In genomic region chr10:130924138-130924819, GRCh38 we compare ENCODE assay signal across 16 cellular contexts.
DNase-seq lines count a peak whose midpoint lies in the region; ATAC-seq and TF ChIP-seq lines count a peak whose summit lies in the region.
"Had no signal": no experiment of that assay in that cellular context is flagged by ENCODE, and none has a peak within 500 bp of the region (broad histone marks: within the 10 kb centered on the region; RNA-seq: fewer than 3 reads in every experiment).

No MANE protein-coding gene starts in this region.

- no peaks in the 10 kb centered on the region for H3K27me3 Mint-ChIP-seq in activated naive CD4-positive, alpha-beta T cell treated with anti-CD3 and anti-CD28 coated beads for 36 hours (ENCODE audit: low read depth)
- peaks cover 3% of the 10 kb centered on the region for H3K27me3 Mint-ChIP-seq in type B pancreatic cell
- H3K27me3 Mint-ChIP-seq: activated naive CD8-positive, alpha-beta T cell treated with anti-CD3 and anti-CD28 coated beads for 36 hours had no signal

- H3K4me3 Mint-ChIP-seq in activated naive CD4-positive, alpha-beta T cell treated with anti-CD3 and anti-CD28 coated beads for 36 hours: no peak overlapping the region
- no peak overlapping the region for H3K4me3 Mint-ChIP-seq in type B pancreatic cell
- H3K4me3 Mint-ChIP-seq: activated naive CD8-positive, alpha-beta T cell treated with anti-CD3 and anti-CD28 coated beads for 36 hours; naive thymus-derived CD8-positive, alpha-beta T cell had no signal

- TF ChIP-seq CTCF in type B pancreatic cell (conservative IDR thresholded peaks at IDR 0.05): no peak

- no peaks in the 10 kb centered on the region for H3K9me3 Mint-ChIP-seq in activated naive CD4-positive, alpha-beta T cell treated with anti-CD3 and anti-CD28 coated beads for 36 hours
- no peaks in the 10 kb centered on the region for H3K9me3 Mint-ChIP-seq in type B pancreatic cell
- H3K9me3 Mint-ChIP-seq: activated naive CD8-positive, alpha-beta T cell treated with anti-CD3 and anti-CD28 coated beads for 36 hours; naive thymus-derived CD8-positive, alpha-beta T cell had no signal

- CTCF ChIA-PET in activated naive CD4-positive, alpha-beta T cell treated with anti-CD3 and anti-CD28 coated beads for 36 hours (lab: Charles Lee): interaction anchor here (0.8 kb wide), 1 partner anchor 10 kb away, joined by 3 read pairs; no protein-coding TSS in a partner anchor

- H3K4me1 Mint-ChIP-seq in activated naive CD4-positive, alpha-beta T cell treated with anti-CD3 and anti-CD28 coated beads for 36 hours (ENCODE audit: low read depth): no peaks in the 10 kb centered on the region
- peaks cover under 1% of the 10 kb centered on the region for H3K4me1 Mint-ChIP-seq in type B pancreatic cell (ENCODE audit: unreplicated experiment)
- H3K4me1 Mint-ChIP-seq: activated naive CD8-positive, alpha-beta T cell treated with anti-CD3 and anti-CD28 coated beads for 36 hours; naive thymus-derived CD8-positive, alpha-beta T cell had no signal

- ATAC-seq in HG03280 (IDR thresholded peaks at IDR 0.05; ENCODE audit: unreplicated experiment): no peak
- ATAC-seq: naive thymus-derived CD8-positive, alpha-beta T cell had no signal

- peak; percentile 10 for DNase-seq in activated naive CD4-positive, alpha-beta T cell treated with anti-CD3 and anti-CD28 coated beads for 36 hours
- no peak for DNase-seq in activated naive CD4-positive, alpha-beta T cell (lab: John Stamatoyannopoulos, UW)
- peak; percentile 75 for DNase-seq in iPS-NIHi7 (ENCODE audit: extremely low spot score)
- peak; percentile 68 for DNase-seq in type B pancreatic cell (ENCODE audit: extremely low spot score, unreplicated experiment)
- no peak for DNase-seq in NCI-H2029 treated with DMSO at 0.1 percent for 48 hours (lab: John Stamatoyannopoulos, UW)
- no peak for DNase-seq in activated gamma-delta T cell treated with Interleukin-2 at 50 U/mL for 16 hours
- DNase-seq: activated CD8-positive, alpha-beta memory T cell treated with anti-CD3 and anti-CD28 coated beads, Interleukin-2, amount 50 U/mL, for 48 hours; activated naive CD8-positive, alpha-beta T cell treated with anti-CD3 and anti-CD28 coated beads for 36 hours; COR-L47; effector memory CD4-positive, alpha-beta T cell; naive thymus-derived CD8-positive, alpha-beta T cell; NCI-H1048; right lobe of liver; transverse colon had no signal

- intact Hi-C loops in activated naive CD4-positive, alpha-beta T cell treated with anti-CD3 and anti-CD28 coated beads for 36 hours (cut with micrococcal nuclease): no loop called here

- H3K36me3 Mint-ChIP-seq in activated naive CD4-positive, alpha-beta T cell treated with anti-CD3 and anti-CD28 coated beads for 36 hours (ENCODE audit: low read depth): no peaks in the 10 kb centered on the region
- no peaks in the 10 kb centered on the region for H3K36me3 Mint-ChIP-seq in type B pancreatic cell
- H3K36me3 Mint-ChIP-seq: activated naive CD8-positive, alpha-beta T cell treated with anti-CD3 and anti-CD28 coated beads for 36 hours; naive thymus-derived CD8-positive, alpha-beta T cell had no signal

- H3K27ac Mint-ChIP-seq in activated naive CD4-positive, alpha-beta T cell treated with anti-CD3 and anti-CD28 coated beads for 36 hours: no peak overlapping the region
- no peak overlapping the region for H3K27ac Mint-ChIP-seq in type B pancreatic cell
- H3K27ac Mint-ChIP-seq: activated naive CD8-positive, alpha-beta T cell treated with anti-CD3 and anti-CD28 coated beads for 36 hours; naive thymus-derived CD8-positive, alpha-beta T cell had no signal

TF ChIP-seq in PFSK-1, 5 proteins besides CTCF, POLR2A, EP300 and RAD21:
- no peak for TF ChIP-seq FOXP2 (optimal IDR thresholded peaks at IDR 0.05; ENCODE audit: borderline replicate concordance, extremely low read depth, extremely low read length, insufficient read depth)
- no peak for TF ChIP-seq TAF1 (IDR thresholded peaks at IDR 0.05; ENCODE audit: borderline replicate concordance, insufficient read depth, low read length)
- TF ChIP-seq REST (IDR thresholded peaks at IDR 0.05; ENCODE audit: insufficient read depth in 1 of 2, low read depth in 2 of 2, low read length in 2 of 2): peak; percentile 89 to 91
- no peak for TF ChIP-seq SIN3A (IDR thresholded peaks at IDR 0.05; ENCODE audit: borderline replicate concordance, insufficient read depth, low read length)
TF ChIP-seq in PFSK-1: peak in this region for 1.

Comparison
In these comparisons a context has a peak if more than half of its experiments do, and no peak if none do; other contexts are left out.
1. DNase-seq: peak in activated naive CD4-positive, alpha-beta T cell treated with anti-CD3 and anti-CD28 coated beads for 36 hours (single experiment), iPS-NIHi7 (single experiment) and type B pancreatic cell (single experiment); none in activated naive CD4-positive, alpha-beta T cell (0 of 4), NCI-H2029 treated with DMSO at 0.1 percent for 48 hours (single experiment) and activated gamma-delta T cell treated with Interleukin-2 at 50 U/mL for 16 hours (single experiment).